ENCODE assay signal across 1 cellular context in the genomic region with DNA sequence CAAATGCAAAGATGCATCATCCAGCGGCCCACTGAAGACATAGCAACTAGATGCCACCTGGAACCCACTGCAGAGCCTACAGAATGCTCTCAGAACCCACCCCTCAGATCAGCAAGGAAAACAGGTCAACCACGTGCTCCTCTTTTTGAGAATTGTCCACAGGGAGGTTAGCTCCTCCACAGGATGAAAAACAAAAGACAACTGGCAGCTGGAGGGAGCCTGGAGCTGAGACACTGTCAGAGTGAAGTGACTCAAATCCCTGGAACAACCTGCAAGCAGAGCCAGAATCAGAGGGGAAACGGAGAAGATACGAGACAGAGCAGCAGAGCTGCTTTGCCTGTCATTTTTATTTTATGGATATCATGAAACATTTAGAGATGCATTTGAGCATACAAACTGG.
TF ChIP-seq lines count a peak whose summit lies in the region.

No MANE protein-coding gene starts in this region.

TF ChIP-seq in HepG2, 621 proteins besides CTCF, POLR2A, EP300 and RAD21 (continued from another document):
- no peak for TF ChIP-seq NONO (IDR thresholded peaks at IDR 0.05)
- no peak for TF ChIP-seq NONO (CRISPR knock-in tag; conservative IDR thresholded peaks at IDR 0.05)
- no peak for TF ChIP-seq ZNF468 (CRISPR knock-in tag; IDR thresholded peaks at IDR 0.05)
- TF ChIP-seq, protein P1, sequence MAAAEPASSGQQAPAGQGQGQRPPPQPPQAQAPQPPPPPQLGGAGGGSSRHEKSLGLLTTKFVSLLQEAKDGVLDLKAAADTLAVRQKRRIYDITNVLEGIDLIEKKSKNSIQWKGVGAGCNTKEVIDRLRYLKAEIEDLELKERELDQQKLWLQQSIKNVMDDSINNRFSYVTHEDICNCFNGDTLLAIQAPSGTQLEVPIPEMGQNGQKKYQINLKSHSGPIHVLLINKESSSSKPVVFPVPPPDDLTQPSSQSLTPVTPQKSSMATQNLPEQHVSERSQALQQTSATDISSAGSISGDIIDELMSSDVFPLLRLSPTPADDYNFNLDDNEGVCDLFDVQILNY (CRISPR knock-in tag; conservative IDR thresholded peaks at IDR 0.05), result no peak
- TF ChIP-seq ZNF557 (CRISPR knock-in tag; IDR thresholded peaks at IDR 0.05), result no peak
- no peak for TF ChIP-seq KLF9 (CRISPR knock-in tag; IDR thresholded peaks at IDR 0.05; ENCODE audit: low read depth)
- TF ChIP-seq FOSL2 (CRISPR knock-in tag; IDR thresholded peaks at IDR 0.05), result no peak
- TF ChIP-seq, protein P2, sequence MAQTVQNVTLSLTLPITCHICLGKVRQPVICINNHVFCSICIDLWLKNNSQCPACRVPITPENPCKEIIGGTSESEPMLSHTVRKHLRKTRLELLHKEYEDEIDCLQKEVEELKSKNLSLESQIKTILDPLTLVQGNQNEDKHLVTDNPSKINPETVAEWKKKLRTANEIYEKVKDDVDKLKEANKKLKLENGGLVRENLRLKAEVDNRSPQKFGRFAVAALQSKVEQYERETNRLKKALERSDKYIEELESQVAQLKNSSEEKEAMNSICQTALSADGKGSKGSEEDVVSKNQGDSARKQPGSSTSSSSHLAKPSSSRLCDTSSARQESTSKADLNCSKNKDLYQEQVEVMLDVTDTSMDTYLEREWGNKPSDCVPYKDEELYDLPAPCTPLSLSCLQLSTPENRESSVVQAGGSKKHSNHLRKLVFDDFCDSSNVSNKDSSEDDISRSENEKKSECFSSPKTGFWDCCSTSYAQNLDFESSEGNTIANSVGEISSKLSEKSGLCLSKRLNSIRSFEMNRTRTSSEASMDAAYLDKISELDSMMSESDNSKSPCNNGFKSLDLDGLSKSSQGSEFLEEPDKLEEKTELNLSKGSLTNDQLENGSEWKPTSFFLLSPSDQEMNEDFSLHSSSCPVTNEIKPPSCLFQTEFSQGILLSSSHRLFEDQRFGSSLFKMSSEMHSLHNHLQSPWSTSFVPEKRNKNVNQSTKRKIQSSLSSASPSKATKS (CRISPR knock-in tag; IDR thresholded peaks at IDR 0.05), result no peak
- TF ChIP-seq ATRX (CRISPR knock-in tag; IDR thresholded peaks at IDR 0.05; ENCODE audit: borderline replicate concordance), result no peak
- TF ChIP-seq HOXA7 (CRISPR knock-in tag; IDR thresholded peaks at IDR 0.05), result no peak
- TF ChIP-seq PRPF4 (IDR thresholded peaks at IDR 0.05; ENCODE audit: low read depth, low read length, poor library complexity, severe bottlenecking), result no peak
- TF ChIP-seq PAWR (CRISPR knock-in tag; IDR thresholded peaks at IDR 0.05; ENCODE audit: borderline replicate concordance), result no peak
